In the genomic region with DNA sequence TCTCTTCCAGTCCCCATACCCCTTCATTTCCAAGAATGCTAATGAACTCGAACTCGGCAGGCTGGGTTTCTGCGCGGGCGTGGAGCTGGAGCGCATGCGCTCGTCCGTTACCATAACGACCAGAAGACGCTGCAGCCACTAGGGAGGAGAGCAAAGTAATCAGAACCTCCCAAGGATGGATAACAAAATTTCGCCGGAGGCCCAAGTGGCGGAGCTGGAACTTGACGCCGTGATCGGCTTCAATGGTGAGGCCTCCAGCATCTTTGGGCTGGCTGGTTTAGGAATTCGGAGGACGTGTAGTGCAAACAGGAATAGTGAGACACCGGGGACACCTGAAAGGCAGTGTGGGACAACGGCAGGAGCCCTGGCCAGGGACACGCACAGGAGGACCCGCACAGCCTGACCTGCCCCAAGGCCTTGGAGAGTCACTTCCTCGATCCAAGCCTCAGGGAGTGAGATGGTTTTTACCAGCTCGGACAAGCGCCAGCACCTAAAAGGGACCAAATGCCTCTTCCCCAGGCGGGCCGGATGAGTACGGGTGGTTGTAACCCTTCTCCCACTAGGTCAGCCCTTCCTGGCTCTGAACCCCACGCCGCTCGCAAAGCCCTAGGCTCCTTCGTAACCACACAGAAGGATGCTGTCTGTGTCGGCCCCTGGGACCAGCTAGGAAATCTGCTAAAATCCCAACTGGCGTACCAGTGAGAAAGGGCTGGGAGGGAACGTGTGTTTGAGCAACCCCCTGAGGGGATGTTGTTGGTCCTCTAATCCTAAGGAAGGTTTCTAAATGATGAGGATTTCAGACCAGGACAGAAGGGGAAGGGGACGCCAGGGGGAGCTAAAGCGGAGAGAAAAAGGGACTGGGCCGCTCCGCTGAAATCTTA, we compare ENCODE assay signal across 8 cellular contexts. TPM values are rescaled to one million over a fixed set of nuclear protein-coding genes. Genes with fewer than 3 reads are reported as not detected.
DNase-seq lines count a peak whose midpoint lies in the region; ATAC-seq and TF ChIP-seq lines count a peak whose summit lies in the region.

Gene CFAP52, plus strand, starts transcription at position 122 of the 881 bp plus-strand sequence. Its CDS starts 54 bp downstream, at position 176.

- DNase-seq in DMS 273 (lab: John Stamatoyannopoulos, UW; ENCODE audit: unreplicated experiment) (peak; percentile 86), HFF-Myc (ENCODE audit: extremely low read depth, low read depth) (peak; percentile 48), NCI-H69 (lab: John Stamatoyannopoulos, UW) (peak; percentile 76), lung (ENCODE audit: low spot score) (peak; percentile 76)
- DNase-seq in activated CD8-positive, alpha-beta T cell treated with anti-CD3 and anti-CD28 coated beads, Interleukin-2, amount 10 ng/mL, durations not matched to agents 7 days and 5 days, result peak; percentile 79
- peak; percentile 25 to 67 (median 55) for DNase-seq in stimulated activated CD4-positive, alpha-beta T cell treated with anti-CD3 and anti-CD28 coated beads, TNF-alpha, amount 100 ng/mL, for 1 hour (ENCODE audit: low read depth in 3 of 3, low spot score in 1 of 3)

- no peaks in the 10 kb centered on the region for H3K9me3 Mint-ChIP-seq in activated CD8-positive, alpha-beta T cell treated with anti-CD3 and anti-CD28 coated beads, Interleukin-2, amount 10 ng/mL, durations not matched to agents 7 days and 5 days (ENCODE audit: insufficient read depth)

- H3K4me3 ChIP-seq in HFF-Myc (replicated peaks; ENCODE audit: low read depth, low read length) (peak within 1 kb of the TSS; percentile 75), ectodermal cell (ENCODE audit: insufficient read depth, low read depth, low read length) (peak within 1 kb of the TSS; percentile 94), lung (peak within 1 kb of the TSS; percentile 79)

- CTCF ChIA-PET in activated CD8-positive, alpha-beta T cell treated with anti-CD3 and anti-CD28 coated beads, Interleukin-2, amount 10 ng/mL, durations not matched to agents 7 days and 5 days (lab: Charles Lee), result interaction anchor here (0.7 to 4.3 kb wide), 18 partner anchors 11 to 192 kb away, joined by 3 to 25 read pairs (median 5); no protein-coding TSS in a partner anchor

- no peaks in the 10 kb centered on the region for H3K27me3 Mint-ChIP-seq in activated CD8-positive, alpha-beta T cell treated with anti-CD3 and anti-CD28 coated beads, Interleukin-2, amount 10 ng/mL, durations not matched to agents 7 days and 5 days (ENCODE audit: low read depth)

- H3K27ac ChIP-seq in ectodermal cell (ENCODE audit: insufficient read depth, low read depth, low read length, poor library complexity, severe bottlenecking) (no peak within 1 kb of the TSS), lung (ENCODE audit: low read depth in 1 of 2, low read length in 1 of 2) (peak within 1 kb of the TSS in 1 of 2 donors; percentile 27)

- TF ChIP-seq CTCF in HFF-Myc (IDR thresholded peaks at IDR 0.05; ENCODE audit: low read depth, low read length, missing control alignments) (peak; percentile 85), lung (IDR thresholded peaks at IDR 0.05; ENCODE audit: control extremely low read depth, extremely low read depth) (peak; percentile 33)

- ATAC-seq in activated CD8-positive, alpha-beta T cell treated with anti-CD3 and anti-CD28 coated beads, Interleukin-2, amount 10 ng/mL, durations not matched to agents 7 days and 5 days, result peak; percentile 67
- ATAC-seq in lung (ENCODE audit: insufficient read depth, low FRiP score), result peak; percentile 84
- no peak for ATAC-seq in HG03442 (IDR thresholded peaks at IDR 0.05; ENCODE audit: unreplicated experiment)

- no peaks in the 10 kb centered on the region for H3K36me3 Mint-ChIP-seq in activated CD8-positive, alpha-beta T cell treated with anti-CD3 and anti-CD28 coated beads, Interleukin-2, amount 10 ng/mL, durations not matched to agents 7 days and 5 days (ENCODE audit: low read depth)

- H3K27ac Mint-ChIP-seq in activated CD8-positive, alpha-beta T cell treated with anti-CD3 and anti-CD28 coated beads, Interleukin-2, amount 10 ng/mL, durations not matched to agents 7 days and 5 days, result peak within 1 kb of the TSS; percentile 89

- 2% methylated on average over 40 of the region's 40 CpGs for WGBS in ectodermal cell, 2 experiments
- 6 to 19% methylated on average over 40 of the region's 40 CpGs for WGBS in lung, 2 donors

- H3K4me1 ChIP-seq in ectodermal cell (ENCODE audit: control insufficient read depth, insufficient read depth, low read length) (no peaks in the 10 kb centered on the region), lung (ENCODE audit: control insufficient read depth in 2 of 2, insufficient read depth in 2 of 2, low read length in 2 of 2) (peaks cover 0 to 3% of the 10 kb centered on the region in 2 donors)

- H3K4me1 Mint-ChIP-seq in activated CD8-positive, alpha-beta T cell treated with anti-CD3 and anti-CD28 coated beads, Interleukin-2, amount 10 ng/mL, durations not matched to agents 7 days and 5 days (ENCODE audit: low read depth), result peaks cover 25% of the 10 kb centered on the region

- POLR2A ChIA-PET in activated CD8-positive, alpha-beta T cell treated with anti-CD3 and anti-CD28 coated beads, Interleukin-2, amount 10 ng/mL, durations not matched to agents 7 days and 5 days (lab: Charles Lee), result interaction anchor here (0.5 kb wide), 1 partner anchor 14 kb away, joined by 3 read pairs; no protein-coding TSS in a partner anchor

- peak within 1 kb of the TSS; percentile 96 for H3K4me3 Mint-ChIP-seq in activated CD8-positive, alpha-beta T cell treated with anti-CD3 and anti-CD28 coated beads, Interleukin-2, amount 10 ng/mL, durations not matched to agents 7 days and 5 days

- no peaks in the 10 kb centered on the region for H3K9me3 ChIP-seq in ectodermal cell (ENCODE audit: control insufficient read depth, low read length)
- no peaks in the 10 kb centered on the region for H3K9me3 ChIP-seq in lung (ENCODE audit: control insufficient read depth in 2 of 2, insufficient read depth in 1 of 2, low read length in 1 of 2)

- no peaks in the 10 kb centered on the region for H3K27me3 ChIP-seq in ectodermal cell (ENCODE audit: control insufficient read depth, insufficient read depth, low read length, poor library complexity, severe bottlenecking)
- no peaks in the 10 kb centered on the region for H3K27me3 ChIP-seq in lung (ENCODE audit: control insufficient read depth, insufficient read depth)

- H3K36me3 ChIP-seq in ectodermal cell (ENCODE audit: control insufficient read depth, insufficient read depth, low read length), result no peaks in the 10 kb centered on the region
- no peaks in the 10 kb centered on the region for H3K36me3 ChIP-seq in lung (ENCODE audit: control insufficient read depth in 2 of 2, insufficient read depth in 2 of 2, low read length in 2 of 2)

RNA-seq across cellular contexts. Expression of gene CFAP52, which starts in this region (rescaled TPM):
- total RNA-seq in activated CD8-positive, alpha-beta T cell treated with anti-CD3 and anti-CD28 coated beads, Interleukin-2, amount 10 ng/mL, durations not matched to agents 7 days and 5 days, result not detected
- not detected for polyA plus RNA-seq in ectodermal cell (2013, experiment 1 of 4)
- not detected for polyA plus RNA-seq in ectodermal cell (2013, experiment 2 of 4)
- polyA plus RNA-seq in ectodermal cell (2013, experiment 3 of 4), result not detected
- not detected for polyA plus RNA-seq in ectodermal cell (2013, experiment 4 of 4)
- total RNA-seq in lung, result 10 to 100 TPM; 27.1 to 28.8 TPM
- 10 to 100 TPM in 1 of 2 donors, 1 to 10 TPM in 1; 3.8 to 11.9 TPM for polyA plus RNA-seq in lung

Comparison
In these comparisons a context has a peak if more than half of its experiments do, and no peak if none do; other contexts are left out.
1. RNA of gene CFAP52 (total RNA-seq): 27.1 to 28.8 TPM in lung; not detected in activated CD8-positive, alpha-beta T cell treated with anti-CD3 and anti-CD28 coated beads, Interleukin-2, amount 10 ng/mL, durations not matched to agents 7 days and 5 days; every median in the first group is over 10 times any median in the second.
2. Peak in DNase-seq and ATAC-seq in activated CD8-positive, alpha-beta T cell treated with anti-CD3 and anti-CD28 coated beads, Interleukin-2, amount 10 ng/mL, durations not matched to agents 7 days and 5 days; RNA of the gene not detected or under 1 TPM.
3. Peak in every context shown above with its lines, with median percentiles within 50 percentile points of each other: DNase-seq and H3K4me3 ChIP-seq.